In genomic region chr1:221620437-221621384, GRCh38 we compare ENCODE assay signal across 11 cellular contexts.
DNase-seq lines count a peak whose midpoint lies in the region; ATAC-seq and TF ChIP-seq lines count a peak whose summit lies in the region.
"Had no signal": no experiment of that assay in that cellular context is flagged by ENCODE, and none has a peak within 500 bp of the region (broad histone marks: within the 10 kb centered on the region; RNA-seq: fewer than 3 reads in every experiment).

No MANE protein-coding gene starts in this region.

- H3K9me3 Mint-ChIP-seq in HFFc6, result no peaks in the 10 kb centered on the region

- no peak for ATAC-seq in HG03196 (IDR thresholded peaks at IDR 0.05; ENCODE audit: unreplicated experiment)

- TF ChIP-seq CTCF in 22Rv1 (IDR thresholded peaks at IDR 0.05), result no peak
- no peak for TF ChIP-seq CTCF in HFFc6 (IDR thresholded peaks at IDR 0.05)

- no peaks in the 10 kb centered on the region; the same call in 1 of the 2 replicates for H3K36me3 Mint-ChIP-seq in HFFc6 (ENCODE audit: low read depth)

- H3K27ac ChIP-seq in 22Rv1, result peak overlapping the region; percentile 83

- H3K4me1 Mint-ChIP-seq in HFFc6 (ENCODE audit: low read depth), result peaks cover 11% of the 10 kb centered on the region

- peak overlapping the region; percentile 28; the same call in 1 of the 2 replicates for H3K27ac Mint-ChIP-seq in HFFc6

- no peak overlapping the region for H3K4me3 Mint-ChIP-seq in HFFc6

- peak; percentile 45 for DNase-seq in HFFc6
- DNase-seq in NCI-H748 treated with DMSO at 0.1 percent for 48 hours (lab: John Stamatoyannopoulos, UW), result peak; percentile 9
- DNase-seq in fibroblast of gingiva (ENCODE audit: low read depth), result peak; percentile 64
- DNase-seq in stimulated activated CD4-positive, alpha-beta T cell treated with anti-CD3 and anti-CD28 coated beads, Interleukin-12 subunit alpha, Interleukin-12 subunit beta, amount 100 ng/mL, for 4 hours, result no peak
- no peak for DNase-seq in stimulated activated CD4-positive, alpha-beta T cell treated with anti-CD3 and anti-CD28 coated beads, Interleukin-1b, Interleukin-23, amount 100 ng/mL, for 48 hours
- DNase-seq in stimulated activated CD4-positive, alpha-beta T cell treated with anti-CD3 and anti-CD28 coated beads, Interleukin-2, amount 100 ng/mL, for 24 hours, result no peak
- DNase-seq: activated CD4-positive, CD25-positive, alpha-beta regulatory T cell treated with anti-CD3 and anti-CD28 coated beads, Interleukin-2, amount 50 U/mL, for 72 hours; activated naive CD4-positive, alpha-beta T cell; dermis blood vessel endothelial cell had no signal

- H3K27me3 Mint-ChIP-seq in HFFc6 (ENCODE audit: insufficient read depth), result no peaks in the 10 kb centered on the region

Comparison
In these comparisons a context has a peak if more than half of its experiments do, and no peak if none do; other contexts are left out.
1. DNase-seq: peak in HFFc6 (single experiment), NCI-H748 treated with DMSO at 0.1 percent for 48 hours (single experiment) and fibroblast of gingiva (single experiment); none in stimulated activated CD4-positive, alpha-beta T cell treated with anti-CD3 and anti-CD28 coated beads, Interleukin-12 subunit alpha, Interleukin-12 subunit beta, amount 100 ng/mL, for 4 hours (single experiment), stimulated activated CD4-positive, alpha-beta T cell treated with anti-CD3 and anti-CD28 coated beads, Interleukin-1b, Interleukin-23, amount 100 ng/mL, for 48 hours (single experiment) and stimulated activated CD4-positive, alpha-beta T cell treated with anti-CD3 and anti-CD28 coated beads, Interleukin-2, amount 100 ng/mL, for 24 hours (0 of 2).